ENCODE assay signal across 13 cellular contexts in the genomic region with DNA sequence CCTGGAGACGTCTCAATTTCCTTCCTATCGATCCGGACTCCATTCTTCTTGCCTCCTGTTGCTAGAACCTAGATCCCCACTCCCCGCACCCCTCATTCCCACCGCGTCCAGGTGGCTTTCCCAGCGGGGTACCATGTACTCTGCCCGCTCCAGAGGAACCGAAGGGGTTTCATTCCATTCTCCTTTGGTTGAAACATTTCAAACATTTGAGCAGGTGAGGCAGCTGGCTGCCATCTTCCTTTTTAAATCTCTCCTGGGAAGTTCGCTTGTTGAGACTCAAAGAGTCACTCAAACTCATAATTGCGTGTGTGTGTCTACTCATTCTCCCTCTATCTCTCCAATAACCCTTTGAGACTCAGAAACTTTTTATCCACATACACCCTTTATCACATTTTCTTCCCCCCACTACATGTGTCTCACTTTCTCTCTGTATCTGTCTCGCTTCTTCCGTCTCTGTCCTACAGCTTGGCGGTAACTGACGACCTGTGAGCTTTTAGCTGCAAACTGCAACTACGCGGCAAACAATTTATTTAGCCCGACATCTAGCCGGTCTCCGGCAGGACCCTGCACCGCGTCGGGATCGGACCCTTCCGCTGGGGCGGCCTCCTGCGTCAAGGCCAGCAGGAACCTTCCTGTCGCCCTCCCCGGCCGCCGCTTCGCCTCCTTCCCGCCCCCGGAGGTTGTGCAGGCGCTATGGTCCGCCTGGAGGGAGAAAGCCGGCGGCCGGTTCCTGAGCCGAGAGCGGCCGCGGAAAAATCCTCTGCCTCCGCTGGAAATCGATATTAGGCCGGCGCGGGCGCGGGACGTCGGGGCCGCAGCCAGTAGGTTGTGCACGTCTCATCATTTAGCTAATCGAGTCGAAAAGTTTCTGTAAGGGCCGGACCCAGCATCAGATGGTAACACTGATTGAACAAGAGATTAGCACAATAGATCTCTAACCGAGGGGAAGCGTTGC. TPM values are rescaled to one million over a fixed set of nuclear protein-coding genes. Genes with fewer than 3 reads are reported as not detected.
DNase-seq lines count a peak whose midpoint lies in the region; ATAC-seq and TF ChIP-seq lines count a peak whose summit lies in the region.
"Had no signal": no experiment of that assay in that cellular context is flagged by ENCODE, and none has a peak within 500 bp of the region (broad histone marks: within the 10 kb centered on the region; RNA-seq: fewer than 3 reads in every experiment).

No MANE protein-coding gene starts in this region.

- no peak for TF ChIP-seq EP300 in SK-N-SH (IDR thresholded peaks at IDR 0.05; ENCODE audit: borderline replicate concordance in 1 of 2, low read depth in 1 of 2, low read length in 1 of 2)

- no peak overlapping the region for H2BK15ac ChIP-seq in IMR-90 (ENCODE audit: low read depth, low read length)

- H3K27me3 ChIP-seq in SK-N-SH (ENCODE audit: insufficient read depth), result peaks cover 94% of the 10 kb centered on the region
- peaks cover 89% of the 10 kb centered on the region for H3K27me3 ChIP-seq in IMR-90 (ENCODE audit: control insufficient read depth, insufficient read depth, low read length)

- no TSS peak for BruUV-seq in IMR-90 (replicated peaks; lab: Mats Ljungman, UMichigan)

- no peaks in the 10 kb centered on the region for H3K9me1 ChIP-seq in IMR-90 (ENCODE audit: insufficient read depth, low read length)

- H3K9me2 ChIP-seq in SK-N-SH, result no peaks in the 10 kb centered on the region

- no peak overlapping the region for H4K8ac ChIP-seq in IMR-90 (ENCODE audit: low read depth in 2 of 2, low read length in 2 of 2)

- H2BK5ac ChIP-seq in IMR-90 (ENCODE audit: low read depth, low read length, poor library complexity, severe bottlenecking), result no peak overlapping the region

- TF ChIP-seq RAD21 in SK-N-SH (IDR thresholded peaks at IDR 0.05; ENCODE audit: low read length) (no peak), IMR-90 (IDR thresholded peaks at IDR 0.05; ENCODE audit: low read length) (no peak)

- no peak overlapping the region for H2AK9ac ChIP-seq in IMR-90 (replicated peaks; ENCODE audit: low read depth, low read length, poor library complexity)

- no peak overlapping the region for H3K14ac ChIP-seq in IMR-90 (replicated peaks; ENCODE audit: low read depth, low read length)

- H3K9me3 ChIP-seq in SK-N-SH (no peaks in the 10 kb centered on the region), IMR-90 (ENCODE audit: control insufficient read depth, insufficient read depth, low read length) (peaks cover 35% of the 10 kb centered on the region)

- H4K91ac ChIP-seq in IMR-90 (ENCODE audit: insufficient read depth, low read depth, low read length), result no peak overlapping the region

- H3K27me3 Mint-ChIP-seq in effector memory CD8-positive, alpha-beta T cell, result peaks cover 62 to 72% of the 10 kb centered on the region in 2 donors
- peaks cover 78% of the 10 kb centered on the region for H3K27me3 Mint-ChIP-seq in neural crest cell (ENCODE audit: low read depth)

- H3K9ac ChIP-seq in SK-N-SH (no peak overlapping the region), IMR-90 (ENCODE audit: low read depth, low read length) (no peak overlapping the region)

- no peak for TF ChIP-seq CTCF in SK-N-SH (IDR thresholded peaks at IDR 0.05)
- TF ChIP-seq CTCF in IMR-90 (conservative IDR thresholded peaks at IDR 0.05; ENCODE audit: low read depth, low read length), result no peak
- no peak for TF ChIP-seq CTCF in neural crest cell (conservative IDR thresholded peaks at IDR 0.05)

- H2AFZ ChIP-seq in SK-N-SH (ENCODE audit: low read depth) (no peak overlapping the region), IMR-90 (replicated peaks; ENCODE audit: low read length, poor library complexity) (peak overlapping the region; percentile 46)

- H4K5ac ChIP-seq in IMR-90 (ENCODE audit: low read depth, low read length), result no peak overlapping the region

- H3K4me1 Mint-ChIP-seq in effector memory CD8-positive, alpha-beta T cell (ENCODE audit: low read depth in 2 of 2), result peaks cover 9 to 20% of the 10 kb centered on the region in 2 donors
- peaks cover 50% of the 10 kb centered on the region for H3K4me1 Mint-ChIP-seq in neural crest cell

- peak overlapping the region; percentile 28 to 40 for H3K4me3 Mint-ChIP-seq in effector memory CD8-positive, alpha-beta T cell
- peak overlapping the region; percentile 43 for H3K4me3 Mint-ChIP-seq in neural crest cell

- no peak overlapping the region for H2BK20ac ChIP-seq in IMR-90 (ENCODE audit: low read depth, low read length)

- no peak for ATAC-seq in SK-N-SH treated with all-trans-retinoic acid at 6 μM for 48 hours
- no peak for ATAC-seq in IMR-90 (ENCODE audit: low read depth)
- ATAC-seq in effector memory CD8-positive, alpha-beta T cell (replicated peaks), result no peak
- ATAC-seq in HG03442 (IDR thresholded peaks at IDR 0.05; ENCODE audit: unreplicated experiment), result no peak
- no peak for ATAC-seq in HG03159 (IDR thresholded peaks at IDR 0.05; ENCODE audit: unreplicated experiment)

- H3K36me3 Mint-ChIP-seq in effector memory CD8-positive, alpha-beta T cell (ENCODE audit: insufficient read depth), result peaks cover 48% of the 10 kb centered on the region
- peaks cover 5% of the 10 kb centered on the region for H3K36me3 Mint-ChIP-seq in neural crest cell (ENCODE audit: low read depth)

- H3K36me3 ChIP-seq in SK-N-SH (replicated peaks in 1 of 2; ENCODE audit: control insufficient read depth in 1 of 2, insufficient read depth in 2 of 2, low read length in 1 of 2), result no peaks in the 10 kb centered on the region
- no peaks in the 10 kb centered on the region for H3K36me3 ChIP-seq in IMR-90 (ENCODE audit: control insufficient read depth, insufficient read depth, low read length)

- no peak overlapping the region for H3K4ac ChIP-seq in IMR-90 (ENCODE audit: low read depth, low read length)

- POLR2A ChIA-PET in SK-N-SH (lab: Yijun Ruan, JAX) (no interaction called here), IMR-90 (lab: Charles Lee; ENCODE audit: unreplicated experiment) (interaction anchor here (0.5 to 0.6 kb wide), 2 partner anchors 33 to 49 kb away, joined by 3 to 5 read pairs; no protein-coding TSS in a partner anchor)

- dilution Hi-C loops in IMR-90 (cut with HindIII; ENCODE audit: low sequenced_read_pairs, unreplicated experiment), result no loop called here

- 28% methylated on average over 48 of the region's 59 CpGs for WGBS in SK-N-SH (ENCODE audit: low lambda C conversion rate)
- 5% methylated on average over 43 of the region's 59 CpGs; no CpG with 5 or more reads in 1 of the 2 experiments for WGBS in IMR-90 (ENCODE audit: extremely low coverage in 2 of 2, insufficient read length in 1 of 2), 2 experiments

- H3K4me2 ChIP-seq in SK-N-SH, result no peak overlapping the region
- H3K4me2 ChIP-seq in IMR-90 (ENCODE audit: low read depth, low read length), result no peak overlapping the region

- TF ChIP-seq POLR2A in IMR-90 (IDR thresholded peaks at IDR 0.05; ENCODE audit: low read depth, low read length), result no peak

- peak; percentile 54 for DNase-seq in SK-N-SH
- DNase-seq in IMR-90, result no peak
- no peak for DNase-seq in effector memory CD8-positive, alpha-beta T cell
- DNase-seq in neural crest cell (ENCODE audit: low read depth, low spot score), result peak; percentile 33
- no peak for DNase-seq in NCI-H82 treated with DMSO at 0.1 percent for 48 hours (lab: John Stamatoyannopoulos, UW; ENCODE audit: unreplicated experiment)
- DNase-seq: DND-41 had no signal

- H3K4me1 ChIP-seq in SK-N-SH (ENCODE audit: control insufficient read depth in 1 of 2, insufficient read depth in 2 of 2, low read depth in 1 of 2, low read length in 1 of 2), result peaks cover 4 to 7% of the 10 kb centered on the region in 2 experiments; a peak in 2 of 4 replicates
- H3K4me1 ChIP-seq in IMR-90 (ENCODE audit: control insufficient read depth, insufficient read depth, low read length), result no peaks in the 10 kb centered on the region

- peak overlapping the region in 1 of 2 donors; percentile 19 for H3K27ac Mint-ChIP-seq in effector memory CD8-positive, alpha-beta T cell
- H3K27ac Mint-ChIP-seq in neural crest cell (ENCODE audit: unreplicated experiment), result no peak overlapping the region

- no peaks in the 10 kb centered on the region for H3K79me1 ChIP-seq in IMR-90 (ENCODE audit: low read depth in 1 of 2, low read length in 2 of 2)

- peaks cover 2 to 7% of the 10 kb centered on the region in 2 donors for H3K9me3 Mint-ChIP-seq in effector memory CD8-positive, alpha-beta T cell
- H3K9me3 Mint-ChIP-seq in neural crest cell, result no peaks in the 10 kb centered on the region

- no peak overlapping the region for H3K18ac ChIP-seq in IMR-90 (ENCODE audit: low read depth, low read length)

- intact Hi-C loops in IMR-90 (cut with micrococcal nuclease), result no loop called here

- H2AK5ac ChIP-seq in IMR-90 (ENCODE audit: low read depth, low read length), result no peak overlapping the region

- H4K20me1 ChIP-seq in SK-N-SH (ENCODE audit: insufficient read depth) (no peaks in the 10 kb centered on the region), IMR-90 (ENCODE audit: insufficient read depth, low read length) (0 out of 2 replicates have a peak, but pooled peaks cover 5% of the 10 kb centered on the region)

- H3K23ac ChIP-seq in IMR-90 (ENCODE audit: low read depth, low read length), result no peak overlapping the region; the same call in 1 of the 2 replicates

- in situ Hi-C loops in IMR-90 (cut with MboI; ENCODE audit: low sequenced_read_pairs), result loop anchor here (10.0 to 25.0 kb wide), 3 partner anchors 135 to 943 kb away; a partner anchor contains a TSS

- H2BK120ac ChIP-seq in IMR-90 (ENCODE audit: low read depth, low read length), result no peak overlapping the region

- H3K4me3 ChIP-seq in SK-N-SH (ENCODE audit: low read depth in 2 of 2, low read length in 1 of 2) (no peak overlapping the region), IMR-90 (ENCODE audit: insufficient read depth, low read depth, low read length) (no peak overlapping the region)

- H3K79me2 ChIP-seq in SK-N-SH (ENCODE audit: insufficient read depth), result no peaks in the 10 kb centered on the region

- H3K27ac ChIP-seq in SK-N-SH (ENCODE audit: low read depth in 2 of 2, low read length in 1 of 2) (no peak overlapping the region), IMR-90 (ENCODE audit: insufficient read depth, low read length) (no peak overlapping the region)
- H3K27ac ChIP-seq: 22Rv1, HL-60 had no signal

- H3K56ac ChIP-seq in IMR-90 (ENCODE audit: extremely low read depth, insufficient read depth, low read length), result no peak overlapping the region

- CTCF ChIA-PET in SK-N-SH (lab: Yijun Ruan, JAX) (interaction anchor here (9.8 kb wide), 1 partner anchor 10 kb away, joined by 86 read pairs; no protein-coding TSS in a partner anchor), IMR-90 (lab: Yijun Ruan, JAX) (no interaction called here)

- no peaks in the 10 kb centered on the region for H3F3A ChIP-seq in SK-N-SH (replicated peaks; ENCODE audit: insufficient read depth)

RNA-seq across cellular contexts. Expression of a gene that starts 3.0 kb away (rescaled TPM):
- polyA plus RNA-seq in SK-N-SH (2012; rRNA removed) (not detected in 2 replicates), IMR-90 (2012; rRNA removed) (not detected in 2 replicates)
- not detected in 2 replicates for polyA plus RNA-seq in SK-N-SH (2012; cell fraction: cytosol; rRNA removed)
- not detected in 2 replicates for polyA plus RNA-seq in SK-N-SH (2012; cell fraction: nucleus; rRNA removed)
- total RNA-seq in IMR-90 (2012; rRNA removed) (not detected in 2 replicates), neural crest cell (42.5 and 46.9 TPM in 2 replicates)
- not detected in 2 replicates for polyA plus RNA-seq in IMR-90 (2012; cell fraction: cytosol; rRNA removed)
- polyA plus RNA-seq in IMR-90 (2012; cell fraction: nucleus; rRNA removed; ENCODE audit: low replicate concordance), result not detected in 2 replicates
- total RNA-seq: astrocyte, epithelial cell of proximal tubule had no signal

RNA-seq across cellular contexts. Expression of a gene that starts 48.1 kb away (rescaled TPM):
- polyA plus RNA-seq in SK-N-SH (2012; rRNA removed), result 3.8 and 5.7 TPM in 2 replicates
- polyA plus RNA-seq in SK-N-SH (2012; cell fraction: cytosol; rRNA removed), result 5.2 and 6.1 TPM in 2 replicates
- 3.9 and 10.3 TPM in 2 replicates for polyA plus RNA-seq in SK-N-SH (2012; cell fraction: nucleus; rRNA removed)
- total RNA-seq in IMR-90 (2012; rRNA removed), result 4.8 and 12.2 TPM in 2 replicates
- 4.2 and 6.5 TPM in 2 replicates for polyA plus RNA-seq in IMR-90 (2012; rRNA removed)
- 0.68 and 0.77 TPM in 2 replicates for polyA plus RNA-seq in IMR-90 (2012; cell fraction: cytosol; rRNA removed)
- polyA plus RNA-seq in IMR-90 (2012; cell fraction: nucleus; rRNA removed; ENCODE audit: low replicate concordance), result 0.74 and 11.6 TPM in 2 replicates
- total RNA-seq in neural crest cell, result 26.0 and 26.9 TPM in 2 replicates

Comparison
In these comparisons a context has a peak if more than half of its experiments do, and no peak if none do; other contexts are left out.
1. DNase-seq: peak in SK-N-SH (single experiment) and neural crest cell (single experiment); none in IMR-90 (single experiment), effector memory CD8-positive, alpha-beta T cell (0 of 3) and NCI-H82 treated with DMSO at 0.1 percent for 48 hours (single experiment).
2. RNA of a gene that starts 3.0 kb away (total RNA-seq): 42.5 to 46.9 TPM in neural crest cell; not detected in IMR-90; every median in the first group is over 10 times any median in the second.